In the genomic region with DNA sequence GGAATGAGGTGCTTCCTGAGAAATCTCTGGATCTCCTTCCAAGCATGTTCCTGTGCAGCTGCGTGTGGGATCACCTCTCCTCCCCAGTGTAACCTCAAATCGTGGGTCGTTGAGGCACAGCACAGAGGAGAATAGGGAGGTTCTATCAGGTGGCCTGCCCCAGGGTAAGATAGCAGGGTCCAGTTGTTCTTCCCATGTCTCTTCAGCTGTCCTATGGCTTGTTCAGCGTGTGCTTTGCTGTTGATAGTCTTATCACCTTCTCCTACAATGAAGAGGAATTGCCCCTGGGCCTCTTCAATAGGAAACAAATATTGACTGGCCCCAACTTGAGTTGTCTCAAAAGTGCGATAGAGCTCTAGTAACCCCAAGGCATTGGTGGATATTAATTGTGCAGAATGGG, we compare ENCODE assay signal across 1 cellular context.
A peak's percentile ranks its signal among the peaks of the same experiment; 100 is the strongest.
TF ChIP-seq lines count a peak whose summit lies in the region.

No MANE protein-coding gene starts in this region.

TF ChIP-seq in K562, 482 proteins besides CTCF, POLR2A, EP300 and RAD21 (continued from another document):
- TF ChIP-seq, protein P1, sequence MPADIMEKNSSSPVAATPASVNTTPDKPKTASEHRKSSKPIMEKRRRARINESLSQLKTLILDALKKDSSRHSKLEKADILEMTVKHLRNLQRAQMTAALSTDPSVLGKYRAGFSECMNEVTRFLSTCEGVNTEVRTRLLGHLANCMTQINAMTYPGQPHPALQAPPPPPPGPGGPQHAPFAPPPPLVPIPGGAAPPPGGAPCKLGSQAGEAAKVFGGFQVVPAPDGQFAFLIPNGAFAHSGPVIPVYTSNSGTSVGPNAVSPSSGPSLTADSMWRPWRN (IDR thresholded peaks at IDR 0.05; ENCODE audit: low read depth) = no peak
- TF ChIP-seq MEIS2 (IDR thresholded peaks at IDR 0.05; ENCODE audit: partially characterized antibody) (no peak), RBM15 (IDR thresholded peaks at IDR 0.05; ENCODE audit: insufficient read depth, low read length) (no peak), ZNF830 (CRISPR knock-in tag; IDR thresholded peaks at IDR 0.05) (no peak), TCF3 (CRISPR knock-in tag; IDR thresholded peaks at IDR 0.05) (peak; percentile 74)
